22 cellular contexts compared by ENCODE assay signal in the genomic region with DNA sequence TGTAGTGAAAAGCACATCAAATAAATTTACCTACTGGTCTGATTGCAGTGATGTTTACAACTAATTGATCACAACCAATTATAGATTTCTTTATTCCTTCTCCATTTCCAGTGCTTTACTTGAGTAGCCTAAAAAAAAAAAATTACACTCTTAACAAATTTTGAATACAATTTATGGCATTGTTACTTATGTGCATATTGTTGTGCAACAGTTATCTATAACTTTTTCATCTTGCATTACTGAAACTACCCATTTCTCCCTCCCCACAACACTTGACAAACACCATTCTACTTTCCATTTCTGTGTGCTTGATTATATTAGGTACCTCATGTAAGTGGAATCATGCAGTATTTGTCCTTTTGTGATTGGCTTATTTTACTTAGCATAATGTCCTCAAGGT. TPM values are rescaled to one million over a fixed set of nuclear protein-coding genes. Genes with fewer than 3 reads are reported as not detected.
DNase-seq lines count a peak whose midpoint lies in the region; ATAC-seq, FAIRE-seq and TF ChIP-seq lines count a peak whose summit lies in the region.
"Had no signal": no experiment of that assay in that cellular context is flagged by ENCODE, and none has a peak within 500 bp of the region (broad histone marks: within the 10 kb centered on the region; RNA-seq: fewer than 3 reads in every experiment).

No MANE protein-coding gene starts in this region.

- no peak for TF ChIP-seq POLR2A in HepG2 (IDR thresholded peaks at IDR 0.05; ENCODE audit: insufficient read depth in 1 of 2, low read depth in 2 of 2, low read length in 2 of 2)
- TF ChIP-seq POLR2A in right lobe of liver (IDR thresholded peaks at IDR 0.05) = no peak
- no peak for TF ChIP-seq POLR2A in K562 (conservative IDR thresholded peaks at IDR 0.05)
- TF ChIP-seq POLR2A in thyroid gland (IDR thresholded peaks at IDR 0.05) = no peak

- H3K79me2 ChIP-seq in HepG2 (ENCODE audit: insufficient read depth, low read length) = peaks cover 19% of the 10 kb centered on the region
- H3K79me2 ChIP-seq in K562 (ENCODE audit: control insufficient read depth, insufficient read depth, low read length) = peaks cover 46% of the 10 kb centered on the region

- H3K4me3 Mint-ChIP-seq in T-helper 17 cell = no peak overlapping the region
- H3K4me3 Mint-ChIP-seq in progenitor cell of endocrine pancreas (ENCODE audit: low read depth) = no peak overlapping the region
- H3K4me3 Mint-ChIP-seq: CD14-positive monocyte; CD4-positive, alpha-beta memory T cell; CD4-positive, CD25-positive, alpha-beta regulatory T cell; CD8-positive, alpha-beta memory T cell had no signal

- POLR2A ChIA-PET in HepG2 (lab: Yijun Ruan, JAX) (interaction anchor here (1.2 kb wide), 1 partner anchor 12 kb away, joined by 12 read pairs; the partner anchor contains the start of genes HNRNPK and RMI1), K562 (lab: Yijun Ruan, JAX) (no interaction called here)

- H2AFZ ChIP-seq in HepG2 (ENCODE audit: low read length) (no peak overlapping the region), K562 (ENCODE audit: low read depth, low read length) (no peak overlapping the region)

- H3K9ac ChIP-seq in HepG2 (ENCODE audit: insufficient read depth, low read depth, low read length) = no peak overlapping the region
- H3K9ac ChIP-seq in K562 (ENCODE audit: insufficient read depth in 1 of 2, low read depth in 2 of 2, low read length in 2 of 2) = no peak overlapping the region
- H3K9ac ChIP-seq in liver (ENCODE audit: low read depth in 1 of 2, low read length in 2 of 2) = peak overlapping the region in 1 of 2 donors; percentile 39
- H3K9ac ChIP-seq: BLaER1 had no signal

- no peak for TF ChIP-seq EP300 in HepG2 (IDR thresholded peaks at IDR 0.05; ENCODE audit: low read depth in 2 of 2, low read length in 2 of 2)
- TF ChIP-seq EP300 in HepG2 (CRISPR knock-in tag; IDR thresholded peaks at IDR 0.05; ENCODE audit: borderline replicate concordance) = no peak
- no peak for TF ChIP-seq EP300 in K562 (IDR thresholded peaks at IDR 0.05; ENCODE audit: low read length)

- H3K27me3 ChIP-seq in HepG2 (ENCODE audit: control insufficient read depth in 1 of 2, insufficient read depth in 2 of 2, low read length in 2 of 2) (no peaks in the 10 kb centered on the region), right lobe of liver (no peaks in the 10 kb centered on the region), K562 (ENCODE audit: control insufficient read depth in 2 of 2, insufficient read depth in 2 of 2, low read length in 2 of 2) (no peaks in the 10 kb centered on the region), liver (ENCODE audit: control insufficient read depth in 4 of 4, insufficient read depth in 4 of 4, low read length in 3 of 4) (no peaks in the 10 kb centered on the region), thyroid gland (no peaks in the 10 kb centered on the region), MG63 (no peaks in the 10 kb centered on the region)
- H3K27me3 ChIP-seq: BE2C, BLaER1 had no signal

- ATAC-seq in HepG2 = no peak
- ATAC-seq in right lobe of liver = no peak
- ATAC-seq in T-helper 17 cell = no peak
- no peak for ATAC-seq in K562
- ATAC-seq: GM12878 had no signal

- H4K20me1 ChIP-seq in HepG2 (ENCODE audit: insufficient read depth, low read length) (no peaks in the 10 kb centered on the region), K562 (replicated peaks; ENCODE audit: control insufficient read depth, insufficient read depth, low read length) (no peaks in the 10 kb centered on the region)

- H3K36me3 ChIP-seq in HepG2 (replicated peaks in 1 of 2; ENCODE audit: control insufficient read depth in 1 of 2, insufficient read depth in 2 of 2, low read length in 2 of 2) = no peaks in the 10 kb centered on the region
- H3K36me3 ChIP-seq in right lobe of liver = no peaks in the 10 kb centered on the region
- H3K36me3 ChIP-seq in K562 (ENCODE audit: control insufficient read depth, insufficient read depth, low read length) = peaks cover 26% of the 10 kb centered on the region; the same call in 2 of the 3 replicates
- H3K36me3 ChIP-seq in liver (ENCODE audit: control insufficient read depth in 4 of 4, insufficient read depth in 3 of 4, low read depth in 1 of 4, low read length in 3 of 4) = no peaks in the 10 kb centered on the region
- no peaks in the 10 kb centered on the region for H3K36me3 ChIP-seq in thyroid gland
- H3K36me3 ChIP-seq in MG63 = peaks cover 8% of the 10 kb centered on the region

- H3K4me1 Mint-ChIP-seq in T-helper 17 cell (no peaks in the 10 kb centered on the region), progenitor cell of endocrine pancreas (ENCODE audit: low read depth) (peaks cover 12% of the 10 kb centered on the region)

- H3K9me3 Mint-ChIP-seq in progenitor cell of endocrine pancreas (ENCODE audit: low read depth) = peaks cover 4% of the 10 kb centered on the region
- H3K9me3 Mint-ChIP-seq: CD4-positive, alpha-beta memory T cell; CD4-positive, CD25-positive, alpha-beta regulatory T cell; CD8-positive, alpha-beta memory T cell had no signal

- CTCF ChIA-PET in HepG2 (lab: Yijun Ruan, JAX; ENCODE audit: low intra/inter-chr PET ratio, low total read pairs) (interaction anchor here (1.0 kb wide), 1 partner anchor 268 kb away, joined by 3 read pairs; no protein-coding TSS in a partner anchor), K562 (lab: Yijun Ruan, JAX; ENCODE audit: low intra/inter-chr PET ratio) (interaction anchor here (0.8 kb wide), 1 partner anchor 180 kb away, joined by 3 read pairs; no protein-coding TSS in a partner anchor)

- DNase-seq in HepG2 (ENCODE audit: low spot score) = no peak
- no peak for DNase-seq in right lobe of liver
- DNase-seq in T-helper 17 cell = no peak
- no peak for DNase-seq in K562 (ENCODE audit: extremely low read depth in 1 of 4, low spot score in 3 of 4)
- no peak for DNase-seq in thyroid gland
- DNase-seq in MG63 = no peak
- DNase-seq in progenitor cell of endocrine pancreas (ENCODE audit: low spot score, unreplicated experiment) = no peak
- DNase-seq: BE2C; C1 segment of cervical spinal cord; CD4-positive, alpha-beta memory T cell; CD4-positive, CD25-positive, alpha-beta regulatory T cell; CD8-positive, alpha-beta memory T cell; DMS 273 treated with DMSO at 0.1 percent for 48 hours; DMS79; DND-41; GDM1 had no signal

- FAIRE-seq in HepG2 (lab: Jason Lieb, UNC) = no peak
- FAIRE-seq in K562 (lab: Jason Lieb, UNC) = no peak
- FAIRE-seq: GM12878, GM12892, GM18507 had no signal

- BruUV-seq in HepG2 (replicated peaks; lab: Mats Ljungman, UMichigan) (no TSS peak), K562 (replicated peaks; lab: Mats Ljungman, UMichigan) (no TSS peak)

- H3K27ac ChIP-seq in HepG2 (ENCODE audit: extremely low read length, insufficient read depth, low read length) = peak overlapping the region; percentile 14
- H3K27ac ChIP-seq in right lobe of liver = no peak overlapping the region
- H3K27ac ChIP-seq in K562 (ENCODE audit: extremely low read depth, low read depth, low read length) = no peak overlapping the region
- H3K27ac ChIP-seq in liver (ENCODE audit: low read depth in 1 of 2, low read length in 2 of 2) = peak overlapping the region; percentile 73 to 82
- H3K27ac ChIP-seq in thyroid gland = no peak overlapping the region
- H3K27ac ChIP-seq: BLaER1 had no signal

- no peaks in the 10 kb centered on the region for H3K27me3 Mint-ChIP-seq in T-helper 17 cell
- H3K27me3 Mint-ChIP-seq in progenitor cell of endocrine pancreas = no peaks in the 10 kb centered on the region
- H3K27me3 Mint-ChIP-seq: CD4-positive, alpha-beta memory T cell; CD4-positive, CD25-positive, alpha-beta regulatory T cell; CD8-positive, alpha-beta memory T cell had no signal

- no peaks in the 10 kb centered on the region for H3K9me3 ChIP-seq in HepG2 (ENCODE audit: low read length)
- no peaks in the 10 kb centered on the region for H3K9me3 ChIP-seq in right lobe of liver
- no peaks in the 10 kb centered on the region for H3K9me3 ChIP-seq in T-helper 17 cell (ENCODE audit: control insufficient read depth, low read length, poor library complexity, severe bottlenecking)
- no peaks in the 10 kb centered on the region for H3K9me3 ChIP-seq in K562 (replicated peaks; ENCODE audit: control insufficient read depth, insufficient read depth, low read depth, low read length)
- no peaks in the 10 kb centered on the region for H3K9me3 ChIP-seq in liver (ENCODE audit: control insufficient read depth in 4 of 4, low read length in 3 of 4)
- no peaks in the 10 kb centered on the region for H3K9me3 ChIP-seq in thyroid gland
- H3K9me3 ChIP-seq in MG63 = no peaks in the 10 kb centered on the region
- H3K9me3 ChIP-seq: BE2C, BLaER1 had no signal

- H3K36me3 Mint-ChIP-seq in T-helper 17 cell (ENCODE audit: low read depth) = no peaks in the 10 kb centered on the region
- peaks cover 14% of the 10 kb centered on the region for H3K36me3 Mint-ChIP-seq in progenitor cell of endocrine pancreas (ENCODE audit: insufficient read depth)

- H3K27ac Mint-ChIP-seq in T-helper 17 cell (peak overlapping the region; percentile 16), progenitor cell of endocrine pancreas (no peak overlapping the region)
- H3K27ac Mint-ChIP-seq: CD14-positive monocyte; CD4-positive, alpha-beta memory T cell; CD4-positive, CD25-positive, alpha-beta regulatory T cell had no signal

- no peaks in the 10 kb centered on the region for H3K9me1 ChIP-seq in K562 (ENCODE audit: control insufficient read depth, insufficient read depth, low read length)

- intact Hi-C loops in HepG2 (cut with micrococcal nuclease; ENCODE audit: unreplicated experiment) (no loop called here), right lobe of liver (cut with DNase I) (no loop called here), K562 (cut with micrococcal nuclease) (no loop called here), thyroid gland (cut with DNase I) (no loop called here)

- TF ChIP-seq RAD21 in HepG2 (CRISPR knock-in tag; IDR thresholded peaks at IDR 0.05) (no peak), K562 (CRISPR knock-in tag; conservative IDR thresholded peaks at IDR 0.05 in 1 of 2, IDR thresholded peaks at IDR 0.05 in 1 of 2) (no peak), liver (IDR thresholded peaks at IDR 0.05) (no peak)

- H3K4me2 ChIP-seq in HepG2 (ENCODE audit: low read depth, low read length) (no peak overlapping the region), K562 (ENCODE audit: insufficient read depth, low read length) (no peak overlapping the region)
- H3K4me2 ChIP-seq: BLaER1 had no signal

- in situ Hi-C loops in HepG2 (cut with HindIII; ENCODE audit: extremely low pct_ligation_motif_present, low pct_unique_long_range_greater_than_20kb) (no loop called here), K562 (cut with MboI) (no loop called here)

- peaks cover 32% of the 10 kb centered on the region for H3K4me1 ChIP-seq in HepG2 (ENCODE audit: insufficient read depth, low read length)
- H3K4me1 ChIP-seq in right lobe of liver = peaks cover 0 to 12% (median 3%) of the 10 kb centered on the region in 4 donors
- peaks cover 0 to 8% of the 10 kb centered on the region in 2 experiments; a peak in 3 of 5 replicates for H3K4me1 ChIP-seq in K562 (replicated peaks in 1 of 2; ENCODE audit: control insufficient read depth in 2 of 2, insufficient read depth in 2 of 2, low read length in 2 of 2)
- H3K4me1 ChIP-seq in liver (ENCODE audit: control insufficient read depth in 4 of 4, insufficient read depth in 4 of 4, low read length in 3 of 4) = peaks cover 0 to 18% (median 3%) of the 10 kb centered on the region in 4 donors
- peaks cover 0 to 3% of the 10 kb centered on the region in 2 donors for H3K4me1 ChIP-seq in thyroid gland
- H3K4me1 ChIP-seq: BE2C, BLaER1 had no signal

- TF ChIP-seq CTCF in HepG2 (CRISPR knock-in tag; IDR thresholded peaks at IDR 0.05) = no peak
- no peak for TF ChIP-seq CTCF in right lobe of liver (IDR thresholded peaks at IDR 0.05)
- TF ChIP-seq CTCF in K562 (IDR thresholded peaks at IDR 0.05 in 2 of 3, conservative IDR thresholded peaks at IDR 0.05 in 1 of 3; ENCODE audit: insufficient read depth in 2 of 3, low read depth in 1 of 3, low read length in 3 of 3) = no peak
- TF ChIP-seq CTCF in liver (IDR thresholded peaks at IDR 0.05; ENCODE audit: low read depth, low read length, missing input control) = no peak
- TF ChIP-seq CTCF in thyroid gland (IDR thresholded peaks at IDR 0.05) = no peak
- TF ChIP-seq CTCF in progenitor cell of endocrine pancreas (IDR thresholded peaks at IDR 0.05; ENCODE audit: unreplicated experiment) = no peak

- H3K4me3 ChIP-seq in HepG2 (replicated peaks in 1 of 3; ENCODE audit: insufficient read depth in 1 of 3, low read depth in 2 of 3, low read length in 3 of 3) (no peak overlapping the region), right lobe of liver (no peak overlapping the region), K562 (no peak overlapping the region), liver (ENCODE audit: low read depth in 1 of 3, low read length in 3 of 3) (no peak overlapping the region), thyroid gland (replicated peaks in 1 of 3) (no peak overlapping the region), MG63 (no peak overlapping the region)
- H3K4me3 ChIP-seq: BLaER1, GM12878 had no signal

RNA-seq across cellular contexts. Expression of gene RMI1, which starts 12.3 kb away (rescaled TPM):
- 3.7 and 18.4 TPM in 2 replicates for total RNA-seq in HepG2 (2016; rRNA removed; fragmentation: Illumina TruSeq; extraction: Trizol)
- 2.3 and 2.4 TPM in 2 replicates for total RNA-seq in HepG2 (2016; cell fraction: cytosol; rRNA removed; fragmentation: Illumina TruSeq; extraction: Trizol; ENCODE audit: low read depth)
- 3.1 and 18.4 TPM in 2 replicates for total RNA-seq in HepG2 (2016; cell fraction: insoluble cytoplasmic fraction; rRNA removed; fragmentation: Illumina TruSeq; extraction: Trizol)
- total RNA-seq in HepG2 (2016; cell fraction: membrane; rRNA removed; fragmentation: Illumina TruSeq; extraction: Trizol) = 8.3 and 8.9 TPM in 2 replicates
- total RNA-seq in HepG2 (2016; cell fraction: nucleus; rRNA removed; fragmentation: Illumina TruSeq; extraction: Trizol) = 9.6 and 9.7 TPM in 2 replicates
- polyA plus RNA-seq in HepG2 (2011; rRNA removed) = 0.54 and 0.61 TPM in 2 replicates
- polyA plus RNA-seq in HepG2 (2011; cell fraction: cytosol; rRNA removed) = 0.40 and 0.74 TPM in 2 replicates
- 0.53 and 1.2 TPM in 2 replicates for polyA plus RNA-seq in HepG2 (2011; cell fraction: nucleus; rRNA removed)
- 3.8 and 7.3 TPM in 2 replicates for polyA plus RNA-seq in HepG2 (2012)
- polyA plus RNA-seq in HepG2 (2016; cell fraction: cytosol; fragmentation: Illumina TruSeq; extraction: Trizol; ENCODE audit: low read depth) = 0.76 and 0.89 TPM in 2 replicates
- polyA plus RNA-seq in HepG2 (2016; cell fraction: insoluble cytoplasmic fraction; fragmentation: Illumina TruSeq; extraction: Trizol; ENCODE audit: low read depth) = 20.1 and 21.4 TPM in 2 replicates
- polyA plus RNA-seq in HepG2 (2016; cell fraction: membrane; fragmentation: Illumina TruSeq; extraction: Trizol; ENCODE audit: low read depth) = 2.9 and 3.6 TPM in 2 replicates
- 17.1 and 19.6 TPM in 2 replicates for polyA plus RNA-seq in HepG2 (2016; cell fraction: nucleus; fragmentation: Illumina TruSeq; extraction: Trizol; ENCODE audit: insufficient read depth, low read depth)
- 0.64 and 3.2 TPM in 2 replicates for polyA minus RNA-seq in HepG2 (2011; rRNA and poly(A)+ RNA removed; ENCODE audit: low replicate concordance)
- 4.8 and 5.1 TPM in 2 replicates for polyA minus RNA-seq in HepG2 (2011; cell fraction: cytosol; rRNA and poly(A)+ RNA removed)
- 2.6 and 4.6 TPM in 2 replicates for polyA minus RNA-seq in HepG2 (2011; cell fraction: nucleus; rRNA and poly(A)+ RNA removed)
- total RNA-seq in right lobe of liver = 1 to 10 TPM; 2.0 to 5.1 (median 4.3) TPM
- total RNA-seq in T-helper 17 cell = 1 to 10 TPM in 1 of 2 donors, under 1 TPM in 1; 0.89 to 2.7 TPM
- total RNA-seq in K562 (2011; cell fraction: chromatin; rRNA removed; ENCODE audit: low replicate concordance) = 1.7 and 14.3 TPM in 2 replicates
- total RNA-seq in K562 (2011; cell fraction: nucleolus; rRNA removed) = 1.2 and 2.0 TPM in 2 replicates
- total RNA-seq in K562 (2011; cell fraction: nucleoplasm; rRNA removed) = 3.2 and 4.4 TPM in 2 replicates
- total RNA-seq in K562 (2014; rRNA removed) = 3.0 and 3.2 TPM in 2 replicates
- total RNA-seq in K562 (2014; rRNA removed; fragmentation: Illumina TruSeq; extraction: Trizol) = 16.7 and 19.3 TPM in 2 replicates
- 14.2 and 16.3 TPM in 2 replicates for total RNA-seq in K562 (2015; rRNA removed; fragmentation: Illumina TruSeq; extraction: Trizol)
- total RNA-seq in K562 (2021) = 14.6 and 15.7 TPM in 2 replicates
- polyA plus RNA-seq in K562 (2011; rRNA removed) = 3.0 and 4.7 TPM in 2 replicates
- polyA plus RNA-seq in K562 (2011; cell fraction: cytosol; rRNA removed) = 0.66 and 2.2 TPM in 2 replicates
- polyA plus RNA-seq in K562 (2011; cell fraction: nucleus; rRNA removed) = 1.6 and 2.4 TPM in 2 replicates
- 7.4 and 8.8 TPM in 2 replicates for polyA plus RNA-seq in K562 (2012)
- polyA plus RNA-seq in K562 (2014; fragmentation: Illumina TruSeq; extraction: Trizol) = 17.4 and 17.5 TPM in 2 replicates
- polyA plus RNA-seq in K562 (2014; fragmentation: Nextera tagmentation; extraction: Ambion mirVana) = 10 to 100 TPM in 1 of 2 experiments, 1 to 10 TPM in 1; 7.7 to 10.6 TPM
- polyA plus RNA-seq in K562 (2014; rRNA removed) = 6.0 and 6.9 TPM in 2 replicates
- polyA minus RNA-seq in K562 (2011; rRNA and poly(A)+ RNA removed) = 12.6 and 15.3 TPM in 2 replicates
- polyA minus RNA-seq in K562 (2011; cell fraction: cytosol; rRNA and poly(A)+ RNA removed) = 6.6 and 9.7 TPM in 2 replicates
- polyA minus RNA-seq in K562 (2011; cell fraction: nucleus; rRNA and poly(A)+ RNA removed) = 1.5 and 2.4 TPM in 2 replicates
- total RNA-seq in liver = 10 to 100 TPM in 1 of 2 donors, 1 to 10 TPM in 1; 5.4 to 10.4 TPM
- 1 to 10 TPM; 2.0 to 2.6 TPM for polyA plus RNA-seq in liver
- total RNA-seq in thyroid gland = 10 to 100 TPM in 2 of 4 donors, 1 to 10 TPM in 2; 7.2 to 11.4 (median 9.7) TPM
- 11.6 and 34.4 TPM in 2 replicates for total RNA-seq in MG63 (2014; rRNA removed; shearing (Covaris generic); ENCODE audit: low replicate concordance)
- 17.0 and 19.0 TPM in 2 replicates for total RNA-seq in progenitor cell of endocrine pancreas

RNA-seq across cellular contexts. Expression of gene HNRNPK, which starts 12.9 kb away (rescaled TPM):
- total RNA-seq in HepG2 (2016; rRNA removed; fragmentation: Illumina TruSeq; extraction: Trizol) (712 and 973 TPM in 2 replicates), right lobe of liver (100 to 1,000 TPM; 175 to 292 (median 237) TPM), T-helper 17 cell (100 to 1,000 TPM; 612 to 613 TPM), K562 (2014; rRNA removed) (618 and 644 TPM in 2 replicates), K562 (2014; rRNA removed; fragmentation: Illumina TruSeq; extraction: Trizol) (459 and 532 TPM in 2 replicates), K562 (2015; rRNA removed; fragmentation: Illumina TruSeq; extraction: Trizol) (625 and 667 TPM in 2 replicates), K562 (2021) (505 and 531 TPM in 2 replicates), liver (100 to 1,000 TPM; 281 to 403 TPM), thyroid gland (100 to 1,000 TPM; 501 to 702 (median 639) TPM), progenitor cell of endocrine pancreas (716 and 720 TPM in 2 replicates)
- total RNA-seq in HepG2 (2016; cell fraction: cytosol; rRNA removed; fragmentation: Illumina TruSeq; extraction: Trizol; ENCODE audit: low read depth) = 62.3 and 69.4 TPM in 2 replicates
- 723 and 963 TPM in 2 replicates for total RNA-seq in HepG2 (2016; cell fraction: insoluble cytoplasmic fraction; rRNA removed; fragmentation: Illumina TruSeq; extraction: Trizol)
- total RNA-seq in HepG2 (2016; cell fraction: membrane; rRNA removed; fragmentation: Illumina TruSeq; extraction: Trizol) = 132 and 145 TPM in 2 replicates
- total RNA-seq in HepG2 (2016; cell fraction: nucleus; rRNA removed; fragmentation: Illumina TruSeq; extraction: Trizol) = 484 and 493 TPM in 2 replicates
- polyA plus RNA-seq in HepG2 (2011; rRNA removed) (315 and 321 TPM in 2 replicates), K562 (2011; rRNA removed) (462 and 670 TPM in 2 replicates), K562 (2014; fragmentation: Illumina TruSeq; extraction: Trizol) (718 and 883 TPM in 2 replicates), K562 (2014; fragmentation: Nextera tagmentation; extraction: Ambion mirVana) (100 to 1,000 TPM; 224 to 434 TPM), K562 (2014; rRNA removed) (740 and 789 TPM in 2 replicates), liver (100 to 1,000 TPM; 137 to 182 TPM)
- polyA plus RNA-seq in HepG2 (2011; cell fraction: cytosol; rRNA removed) = 272 and 279 TPM in 2 replicates
- 264 TPM in 2 replicates for polyA plus RNA-seq in HepG2 (2011; cell fraction: nucleus; rRNA removed)
- 353 and 501 TPM in 2 replicates for polyA plus RNA-seq in HepG2 (2012)
- 43.4 and 49.0 TPM in 2 replicates for polyA plus RNA-seq in HepG2 (2016; cell fraction: cytosol; fragmentation: Illumina TruSeq; extraction: Trizol; ENCODE audit: low read depth)
- polyA plus RNA-seq in HepG2 (2016; cell fraction: insoluble cytoplasmic fraction; fragmentation: Illumina TruSeq; extraction: Trizol; ENCODE audit: low read depth) = 995 and 1,016 TPM in 2 replicates
- 81.3 and 94.1 TPM in 2 replicates for polyA plus RNA-seq in HepG2 (2016; cell fraction: membrane; fragmentation: Illumina TruSeq; extraction: Trizol; ENCODE audit: low read depth)
- polyA plus RNA-seq in HepG2 (2016; cell fraction: nucleus; fragmentation: Illumina TruSeq; extraction: Trizol; ENCODE audit: insufficient read depth, low read depth) = 534 and 576 TPM in 2 replicates
- 559 and 720 TPM in 2 replicates for polyA minus RNA-seq in HepG2 (2011; rRNA and poly(A)+ RNA removed; ENCODE audit: low replicate concordance)
- 342 and 349 TPM in 2 replicates for polyA minus RNA-seq in HepG2 (2011; cell fraction: cytosol; rRNA and poly(A)+ RNA removed)
- 822 and 855 TPM in 2 replicates for polyA minus RNA-seq in HepG2 (2011; cell fraction: nucleus; rRNA and poly(A)+ RNA removed)
- total RNA-seq in K562 (2011; cell fraction: chromatin; rRNA removed; ENCODE audit: low replicate concordance) = 356 and 598 TPM in 2 replicates
- 228 and 233 TPM in 2 replicates for total RNA-seq in K562 (2011; cell fraction: nucleolus; rRNA removed)
- 308 and 408 TPM in 2 replicates for total RNA-seq in K562 (2011; cell fraction: nucleoplasm; rRNA removed)
- polyA plus RNA-seq in K562 (2011; cell fraction: cytosol; rRNA removed) = 427 and 490 TPM in 2 replicates
- 679 and 733 TPM in 2 replicates for polyA plus RNA-seq in K562 (2011; cell fraction: nucleus; rRNA removed)
- 428 and 630 TPM in 2 replicates for polyA plus RNA-seq in K562 (2012)
- polyA minus RNA-seq in K562 (2011; rRNA and poly(A)+ RNA removed) = 665 and 715 TPM in 2 replicates
- 333 and 409 TPM in 2 replicates for polyA minus RNA-seq in K562 (2011; cell fraction: cytosol; rRNA and poly(A)+ RNA removed)
- 447 and 633 TPM in 2 replicates for polyA minus RNA-seq in K562 (2011; cell fraction: nucleus; rRNA and poly(A)+ RNA removed)
- total RNA-seq in MG63 (2014; rRNA removed; shearing (Covaris generic); ENCODE audit: low replicate concordance) = 753 and 901 TPM in 2 replicates

Comparison
In these comparisons a context has a peak if more than half of its experiments do, and no peak if none do; other contexts are left out.
1. H3K27ac ChIP-seq: peak in HepG2 (single experiment) and liver (2 of 2); none in right lobe of liver (0 of 3), K562 (single experiment) and thyroid gland (0 of 3).
2. Of the 241 proteins assayed by ChIP-seq in both HepG2 and K562: peak only in HepG2: none; only in K562: none; in both: CEBPB; in neither: 239; mixed calls (peak in some experiments, not most) for 1.